31 cellular contexts compared by ENCODE assay signal in genomic region chr15:48186271-48186670, GRCh38. TPM values are rescaled to one million over a fixed set of nuclear protein-coding genes. Genes with fewer than 3 reads are reported as not detected.
"Had no signal": no experiment of that assay in that cellular context is flagged by ENCODE, and none has a peak within 500 bp of the region (broad histone marks: within the 10 kb centered on the region; RNA-seq: fewer than 3 reads in every experiment).

No MANE protein-coding gene starts in this region.

- DNase-seq: activated CD4-positive, alpha-beta memory T cell treated with anti-CD3 and anti-CD28 coated beads, Interleukin-2, amount 10 ng/mL, durations not matched to agents 7 days and 5 days; activated CD4-positive, alpha-beta T cell treated with anti-CD3 and anti-CD28 coated beads for 1 hour; activated CD4-positive, alpha-beta T cell treated with anti-CD3 and anti-CD28 coated beads for 36 hours; activated CD4-positive, alpha-beta T cell treated with anti-CD3 and anti-CD28 coated beads for 48 hours; activated CD4-positive, alpha-beta T cell treated with anti-CD3 and anti-CD28 coated beads, Interleukin-2, amount 10 ng/mL, durations not matched to agents 7 days and 5 days; activated CD4-positive, alpha-beta T cell treated with anti-CD3 and anti-CD28 coated beads, Interleukin-2, amount 50 U/mL, for 48 hours; activated CD4-positive, CD25-positive, alpha-beta regulatory T cell; activated CD8-positive, alpha-beta memory T cell treated with anti-CD3 and anti-CD28 coated beads for 24 hours; activated CD8-positive, alpha-beta memory T cell treated with anti-CD3 and anti-CD28 coated beads, Interleukin-2, amount 10 ng/mL, durations not matched to agents 7 days and 5 days; activated CD8-positive, alpha-beta memory T cell treated with anti-CD3 and anti-CD28 coated beads, Interleukin-2, amount 50 U/mL, for 48 hours; activated CD8-positive, alpha-beta T cell treated with anti-CD3 and anti-CD28 coated beads, Interleukin-2, amount 10 ng/mL, durations not matched to agents 7 days and 5 days; activated effector memory CD4-positive, alpha-beta T cell treated with Interleukin-2 at 50 U/mL for 16 hours; activated gamma-delta T cell; activated naive CD4-positive, alpha-beta T cell; activated naive CD4-positive, alpha-beta T cell treated with anti-CD3 and anti-CD28 coated beads for 36 hours; activated naive CD4-positive, alpha-beta T cell treated with anti-CD3 and anti-CD28 coated beads, Interleukin-2, amount 50 U/mL, for 16 hours; activated naive CD8-positive, alpha-beta T cell treated with anti-CD3 and anti-CD28 coated beads for 36 hours; activated T-cell treated with anti-CD3 and anti-CD28 coated beads, Interleukin-2, amount 50 U/mL, for 24 hours; activated T-cell treated with anti-CD3 and anti-CD28 coated beads, Interleukin-2, amount 50 U/mL, for 48 hours; adrenal gland; amniotic stem cell; aorta; body of pancreas; brain microvascular endothelial cell; central memory CD4-positive, alpha-beta T cell; T-helper 2 cell; T-helper 9 cell; WERI-Rb-1 had no signal

- ATAC-seq: activated CD4-positive, alpha-beta T cell treated with anti-CD3 and anti-CD28 coated beads for 36 hours; activated CD4-positive, CD25-positive, alpha-beta regulatory T cell treated with anti-CD3 and anti-CD28 coated beads, Interleukin-2, amount 50 U/mL, for 24 hours; activated CD8-positive, alpha-beta memory T cell treated with anti-CD3 and anti-CD28 coated beads, Interleukin-2, amount 10 ng/mL, durations not matched to agents 7 days and 5 days; activated CD8-positive, alpha-beta T cell treated with anti-CD3 and anti-CD28 coated beads, Interleukin-2, amount 10 ng/mL, durations not matched to agents 7 days and 5 days; activated naive CD4-positive, alpha-beta T cell treated with anti-CD3 and anti-CD28 coated beads, Interleukin-2, amount 50 U/mL, for 72 hours; body of pancreas; WTC11 had no signal

RNA-seq across cellular contexts. Expression of gene CTXN2, which starts 5.2 kb away (rescaled TPM):
- polyA plus RNA-seq: aorta had no signal
